In the genomic region with DNA sequence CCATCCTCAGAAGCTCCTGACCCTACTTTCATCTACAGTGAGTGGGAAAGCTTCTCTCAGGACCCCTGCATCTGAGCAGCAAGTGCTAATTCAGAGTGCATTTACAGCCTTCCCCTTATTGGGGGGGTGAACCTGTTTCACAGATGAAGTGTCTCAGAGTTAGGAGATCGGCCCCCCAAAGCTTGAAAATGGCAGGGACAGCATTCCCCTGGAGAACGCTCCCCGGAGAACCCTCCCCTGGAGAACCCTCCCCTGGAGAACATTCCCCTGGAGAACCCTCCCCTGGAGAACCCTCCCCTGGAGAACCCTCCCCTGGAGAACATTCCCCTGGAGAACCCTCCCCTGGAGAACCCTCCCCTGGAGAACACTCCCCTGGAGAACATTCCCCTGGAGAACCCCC, we compare ENCODE assay signal across 3 cellular contexts. TPM values are rescaled to one million over a fixed set of nuclear protein-coding genes. Genes with fewer than 3 reads are reported as not detected.
"Had no signal": no experiment of that assay in that cellular context is flagged by ENCODE, and none has a peak within 500 bp of the region (broad histone marks: within the 10 kb centered on the region; RNA-seq: fewer than 3 reads in every experiment).

No MANE protein-coding gene starts in this region.

RNA-seq across cellular contexts. Expression of a gene that starts 60.0 kb away (rescaled TPM):
- total RNA-seq: HepG2, HT-29, IMR-90 had no signal
- polyA plus RNA-seq: HepG2, IMR-90 had no signal
